13 cellular contexts compared by ENCODE assay signal in the genomic region with DNA sequence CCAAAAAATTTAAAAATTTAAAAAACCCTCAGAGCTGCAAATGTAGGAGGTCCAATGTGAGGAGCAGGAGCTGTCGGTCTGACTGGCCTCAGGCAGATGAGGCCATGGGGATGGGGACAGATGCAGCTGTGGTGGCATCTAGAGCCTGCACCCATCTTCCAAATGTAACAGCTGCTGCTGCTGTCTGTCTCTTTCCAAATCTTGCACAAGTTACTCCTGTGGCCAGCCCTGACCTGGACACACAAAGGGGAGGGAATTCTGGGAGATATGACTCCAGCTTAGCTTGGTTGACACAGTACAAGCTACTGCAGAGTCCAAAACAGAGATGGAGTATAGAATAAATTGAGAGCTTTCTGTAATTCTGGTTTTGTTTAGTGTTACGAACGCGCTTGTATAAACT.
"Had no signal": no experiment of that assay in that cellular context is flagged by ENCODE, and none has a peak within 500 bp of the region (broad histone marks: within the 10 kb centered on the region; RNA-seq: fewer than 3 reads in every experiment).

No MANE protein-coding gene starts in this region.

- H3K27ac ChIP-seq: cardiac muscle cell, hepatocyte, prostate gland, WERI-Rb-1 had no signal

- H3K27me3 ChIP-seq: cardiac muscle cell, hepatocyte, transverse colon had no signal

- H3K36me3 ChIP-seq: cardiac muscle cell, prostate gland, transverse colon, WERI-Rb-1 had no signal

- H3K4me3 ChIP-seq: cardiac muscle cell, hepatocyte, lung, prostate gland, transverse colon had no signal

- DNase-seq: activated CD4-positive, alpha-beta T cell treated with anti-CD3 and anti-CD28 coated beads for 4 hours; activated CD8-positive, alpha-beta T cell treated with anti-CD3 and anti-CD28 coated beads for 36 hours; activated naive CD8-positive, alpha-beta T cell treated with anti-CD3 and anti-CD28 coated beads, Interleukin-2, amount 50 U/mL, for 24 hours; natural killer cell; occipital lobe; stimulated activated CD4-positive, alpha-beta T cell treated with anti-CD3 and anti-CD28 coated beads, Interleukin-4, amount 100 ng/mL, for 4 hours; T-helper 1 cell; transverse colon; WERI-Rb-1 had no signal

- H3K9me3 ChIP-seq: prostate gland, transverse colon had no signal

- ATAC-seq: activated CD8-positive, alpha-beta T cell treated with anti-CD3 and anti-CD28 coated beads for 36 hours; activated naive CD8-positive, alpha-beta T cell treated with anti-CD3 and anti-CD28 coated beads, Interleukin-2, amount 50 U/mL, for 24 hours; natural killer cell had no signal

- H3K4me1 ChIP-seq: prostate gland had no signal
